Comparison of ENCODE assay signal across 8 cellular contexts in genomic region chr19:39411006-39411831, GRCh38. TPM values are rescaled to one million over a fixed set of nuclear protein-coding genes. Genes with fewer than 3 reads are reported as not detected.
DNase-seq lines count a peak whose midpoint lies in the region; ATAC-seq, FAIRE-seq and TF ChIP-seq lines count a peak whose summit lies in the region.

No MANE protein-coding gene starts in this region.

- H3K36me3 ChIP-seq in left ventricle myocardium inferior (peaks cover 16% of the 10 kb centered on the region), gastrocnemius medialis (peaks cover 6 to 23% of the 10 kb centered on the region in 2 donors)

- no peak for ATAC-seq in activated T-cell treated with anti-CD3 and anti-CD28 coated beads, Interleukin-2, amount 50 U/mL, for 72 hours (replicated peaks in 1 of 2)
- peak in 1 of 2 donors; percentile 1 for ATAC-seq in gastrocnemius medialis

- FAIRE-seq in frontal cortex (lab: Jason Lieb, UNC) = no peak

- peaks cover 20 to 31% of the 10 kb centered on the region in 2 donors for H3K36me3 Mint-ChIP-seq in activated T-cell treated with anti-CD3 and anti-CD28 coated beads, Interleukin-2, amount 50 U/mL, for 72 hours (ENCODE audit: insufficient read depth in 2 of 2)

- peaks cover 45% of the 10 kb centered on the region for H3K4me1 Mint-ChIP-seq in activated T-cell treated with anti-CD3 and anti-CD28 coated beads, Interleukin-2, amount 50 U/mL, for 72 hours (ENCODE audit: low read depth)

- in situ Hi-C loops in gastrocnemius medialis (cut with MboI; ENCODE audit: low sequenced_read_pairs in 4 of 4) = no loop called here

- H3K4me3 Mint-ChIP-seq in activated T-cell treated with anti-CD3 and anti-CD28 coated beads, Interleukin-2, amount 50 U/mL, for 72 hours = peak overlapping the region; percentile 88 to 100

- H3K9me3 Mint-ChIP-seq in activated T-cell treated with anti-CD3 and anti-CD28 coated beads, Interleukin-2, amount 50 U/mL, for 72 hours = no peaks in the 10 kb centered on the region

- H3K27ac ChIP-seq in 22Rv1 = peak overlapping the region; percentile 98
- peak overlapping the region; percentile 99 for H3K27ac ChIP-seq in left ventricle myocardium inferior (replicated peaks)
- H3K27ac ChIP-seq in gastrocnemius medialis = peak overlapping the region; percentile 98 to 100 (median 100)

- peak in 1 of 2 donors; percentile 12 for TF ChIP-seq POLR2A in gastrocnemius medialis (IDR thresholded peaks at IDR 0.05)

- no peaks in the 10 kb centered on the region for H3K27me3 Mint-ChIP-seq in activated T-cell treated with anti-CD3 and anti-CD28 coated beads, Interleukin-2, amount 50 U/mL, for 72 hours (ENCODE audit: low read depth)

- H3K4me1 ChIP-seq in left ventricle myocardium inferior (peaks cover 87% of the 10 kb centered on the region), gastrocnemius medialis (peaks cover 15 to 19% of the 10 kb centered on the region in 2 donors)

- H3K27me3 ChIP-seq in left ventricle myocardium inferior (ENCODE audit: low read depth) (no peaks in the 10 kb centered on the region), gastrocnemius medialis (no peaks in the 10 kb centered on the region)

- DNase-seq in HT-29 (ENCODE audit: low spot score) (peak; percentile 91), left ventricle myocardium inferior (no peak), gastrocnemius medialis (peak; percentile 37 to 74), frontal cortex (ENCODE audit: low spot score in 2 of 2) (no peak), NCI-H1436 treated with DMSO at 0.1 percent for 48 hours (lab: John Stamatoyannopoulos, UW) (no peak), NCI-H774 (lab: John Stamatoyannopoulos, UW) (no peak)
- no peak for DNase-seq in activated T-cell treated with anti-CD3 and anti-CD28 coated beads, Interleukin-2, amount 50 U/mL, for 72 hours

- H3K4me3 ChIP-seq in left ventricle myocardium inferior (peak overlapping the region; percentile 87), gastrocnemius medialis (peak overlapping the region; percentile 63 to 99 (median 94))

- H3K9me3 ChIP-seq in left ventricle myocardium inferior (replicated peaks) (no peaks in the 10 kb centered on the region), gastrocnemius medialis (no peaks in the 10 kb centered on the region)

- intact Hi-C loops in left ventricle myocardium inferior (cut with micrococcal nuclease) (no loop called here), gastrocnemius medialis (cut with DNase I; ENCODE audit: low total_unique reads) (loop anchor here (1.0 to 10.0 kb wide), 3 partner anchors 9 to 559 kb away; partner anchors contain the start of gene DYRK1B)

- TF ChIP-seq CTCF in 22Rv1 (IDR thresholded peaks at IDR 0.05) (no peak), left ventricle myocardium inferior (IDR thresholded peaks at IDR 0.05; ENCODE audit: borderline replicate concordance) (no peak), gastrocnemius medialis (IDR thresholded peaks at IDR 0.05 in 4 of 5, conservative IDR thresholded peaks at IDR 0.05 in 1 of 5) (no peak)

- peak overlapping the region; percentile 100 for H3K27ac Mint-ChIP-seq in activated T-cell treated with anti-CD3 and anti-CD28 coated beads, Interleukin-2, amount 50 U/mL, for 72 hours

RNA-seq across cellular contexts. Expression of gene PLEKHG2, which starts 1.2 kb away (rescaled TPM):
- 51.0 and 61.2 TPM in 2 replicates for total RNA-seq in HT-29 (2014; rRNA removed; shearing (Covaris generic))
- 10 to 100 TPM; 86.5 to 92.1 TPM for total RNA-seq in activated T-cell treated with anti-CD3 and anti-CD28 coated beads, Interleukin-2, amount 50 U/mL, for 72 hours
- 14.1 TPM for total RNA-seq in left ventricle myocardium inferior
- 1 to 10 TPM; 1.3 to 3.6 (median 3.3) TPM for total RNA-seq in gastrocnemius medialis
- total RNA-seq in frontal cortex = 17.5 TPM

RNA-seq across cellular contexts. Expression of gene ZFP36, which starts 4.6 kb away (rescaled TPM):
- 124 and 131 TPM in 2 replicates for total RNA-seq in HT-29 (2014; rRNA removed; shearing (Covaris generic))
- total RNA-seq in activated T-cell treated with anti-CD3 and anti-CD28 coated beads, Interleukin-2, amount 50 U/mL, for 72 hours = 100 to 1,000 TPM in 1 of 2 donors, 10 to 100 TPM in 1; 81.4 to 108 TPM
- total RNA-seq in left ventricle myocardium inferior (34.8 TPM), gastrocnemius medialis (100 to 1,000 TPM in 2 of 4 donors, 10 to 100 TPM in 2; 72.2 to 202 (median 132) TPM), frontal cortex (0.41 TPM)

RNA-seq across cellular contexts. Expression of gene MED29, which starts 20.0 kb away (rescaled TPM):
- total RNA-seq in HT-29 (2014; rRNA removed; shearing (Covaris generic)) = 59.7 and 64.3 TPM in 2 replicates
- 10 to 100 TPM; 26.4 to 34.3 TPM for total RNA-seq in activated T-cell treated with anti-CD3 and anti-CD28 coated beads, Interleukin-2, amount 50 U/mL, for 72 hours
- total RNA-seq in left ventricle myocardium inferior = 25.7 TPM
- total RNA-seq in gastrocnemius medialis = 10 to 100 TPM; 25.5 to 48.1 (median 37.7) TPM
- 9.8 TPM for total RNA-seq in frontal cortex

RNA-seq across cellular contexts. Expression of gene PAF1, which starts 20.3 kb away (rescaled TPM):
- total RNA-seq in HT-29 (2014; rRNA removed; shearing (Covaris generic)) = 109 and 115 TPM in 2 replicates
- 10 to 100 TPM; 52.0 TPM for total RNA-seq in activated T-cell treated with anti-CD3 and anti-CD28 coated beads, Interleukin-2, amount 50 U/mL, for 72 hours
- total RNA-seq in left ventricle myocardium inferior (33.2 TPM), gastrocnemius medialis (10 to 100 TPM; 48.1 to 65.3 (median 50.2) TPM), frontal cortex (36.7 TPM)

RNA-seq across cellular contexts. Expression of gene RPS16, which starts 24.5 kb away (rescaled TPM):
- total RNA-seq in HT-29 (2014; rRNA removed; shearing (Covaris generic)) = 798 and 1,020 TPM in 2 replicates
- 1,000 to 10,000 TPM; 3,177 to 3,644 TPM for total RNA-seq in activated T-cell treated with anti-CD3 and anti-CD28 coated beads, Interleukin-2, amount 50 U/mL, for 72 hours
- total RNA-seq in left ventricle myocardium inferior (1,107 TPM), gastrocnemius medialis (1,000 to 10,000 TPM; 1,066 to 1,636 (median 1,467) TPM), frontal cortex (59.1 TPM)

Comparison
In these comparisons a context has a peak if more than half of its experiments do, and no peak if none do; other contexts are left out.
1. DNase-seq: peak in HT-29 (single experiment) and gastrocnemius medialis (2 of 2); none in activated T-cell treated with anti-CD3 and anti-CD28 coated beads, Interleukin-2, amount 50 U/mL, for 72 hours (0 of 2), left ventricle myocardium inferior (single experiment), frontal cortex (0 of 2), NCI-H1436 treated with DMSO at 0.1 percent for 48 hours (single experiment) and NCI-H774 (single experiment).
2. RNA of gene ZFP36, which starts 4.6 kb away (total RNA-seq): 72.2 to 202 TPM in gastrocnemius medialis, 124 to 131 TPM in HT-29, 81.4 to 108 TPM in activated T-cell treated with anti-CD3 and anti-CD28 coated beads, Interleukin-2, amount 50 U/mL, for 72 hours and 34.8 TPM in left ventricle myocardium inferior (single experiment); 0.41 TPM in frontal cortex (single experiment); every median in the first group is over 10 times any median in the second.
3. Peak in every context shown above with its lines, with median percentiles within 50 percentile points of each other: H3K27ac ChIP-seq.